Comparison of ENCODE assay signal across 13 cellular contexts in the genomic region with DNA sequence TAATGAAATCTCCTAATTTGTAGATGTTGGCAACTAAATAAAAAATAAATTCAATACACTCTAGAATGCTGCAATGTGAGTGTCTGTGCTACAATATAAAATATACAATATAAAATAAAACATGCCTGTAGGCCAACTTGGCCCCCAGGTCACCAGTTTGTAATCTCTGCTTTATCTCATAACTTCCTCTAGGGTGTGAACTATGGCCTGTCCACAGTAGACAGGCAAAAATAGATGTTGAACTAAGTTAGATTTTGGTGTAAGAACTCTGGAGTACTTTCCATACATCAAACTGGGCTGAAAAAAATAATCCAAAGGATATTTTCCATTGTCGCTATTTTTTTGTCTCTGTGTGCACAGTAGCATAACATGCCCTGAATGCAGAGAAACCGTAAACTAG.
DNase-seq lines count a peak whose midpoint lies in the region; ATAC-seq and TF ChIP-seq lines count a peak whose summit lies in the region.
"Had no signal": no experiment of that assay in that cellular context is flagged by ENCODE, and none has a peak within 500 bp of the region (broad histone marks: within the 10 kb centered on the region; RNA-seq: fewer than 3 reads in every experiment).

No MANE protein-coding gene starts in this region.

- H3K27me3 ChIP-seq in BLaER1 treated with 17β-estradiol and CSF1 and Interleukin-3, amounts not matched to agents 10 nM and 100 nM = no peaks in the 10 kb centered on the region
- no peaks in the 10 kb centered on the region for H3K27me3 ChIP-seq in neural progenitor cell

- H3K79me2 ChIP-seq in neural progenitor cell (ENCODE audit: low read depth) = no peaks in the 10 kb centered on the region

- no peak for TF ChIP-seq CTCF in neural progenitor cell (IDR thresholded peaks at IDR 0.05)

- H3K4me3 ChIP-seq in BLaER1 treated with 17β-estradiol and CSF1 and Interleukin-3, amounts not matched to agents 10 nM and 100 nM = no peak overlapping the region
- H3K4me3 ChIP-seq in SK-N-MC (no peak overlapping the region), neural progenitor cell (no peak overlapping the region)
- H3K4me3 ChIP-seq: GM12878 had no signal

- peak overlapping the region in 8 of 11 experiments; percentile 12 to 54 (median 47); a peak in 13 of 22 replicates for H3K4me2 ChIP-seq in BLaER1 treated with 17β-estradiol and CSF1 and Interleukin-3, amounts not matched to agents 10 nM and 100 nM
- no peak overlapping the region for H3K4me2 ChIP-seq in neural progenitor cell

- peak; percentile 33 for ATAC-seq in left lobe of liver
- ATAC-seq: GM12878 had no signal

- no peaks in the 10 kb centered on the region for H3K9me3 Mint-ChIP-seq in neural progenitor cell
- H3K9me3 Mint-ChIP-seq: H9 had no signal

- POLR2A ChIA-PET in HEK293T (lab: Yijun Ruan, JAX) = no interaction called here

- H3K36me3 Mint-ChIP-seq in neural progenitor cell = no peaks in the 10 kb centered on the region
- H3K36me3 Mint-ChIP-seq: CD4-positive, CD25-positive, alpha-beta regulatory T cell had no signal

- no peak for DNase-seq in SK-N-MC (ENCODE audit: low read depth, low spot score)
- DNase-seq in left lobe of liver (ENCODE audit: low spot score) = no peak
- no peak for DNase-seq in COLO668 (lab: John Stamatoyannopoulos, UW; ENCODE audit: unreplicated experiment)
- DNase-seq in HEK293T (ENCODE audit: extremely low spot score) = no peak
- no peak for DNase-seq in neural progenitor cell (ENCODE audit: low spot score)
- DNase-seq in middle frontal gyrus (ENCODE audit: extremely low spot score, low spot score) = no peak
- DNase-seq: CD4-positive, CD25-positive, alpha-beta regulatory T cell; DMS79; GOT3; H9; KBM-7 had no signal

- peaks cover 0 to 7% (median 0%) of the 10 kb centered on the region in 11 experiments; a peak in 3 of 22 replicates for H3K9me3 ChIP-seq in BLaER1 treated with 17β-estradiol and CSF1 and Interleukin-3, amounts not matched to agents 10 nM and 100 nM (replicated peaks in 1 of 11)
- H3K9me3 ChIP-seq in SK-N-MC (ENCODE audit: low read depth, low read length) (no peaks in the 10 kb centered on the region), neural progenitor cell (ENCODE audit: low read depth) (no peaks in the 10 kb centered on the region)

- no peak overlapping the region for H3K4me3 Mint-ChIP-seq in neural progenitor cell
- H3K4me3 Mint-ChIP-seq: CD4-positive, CD25-positive, alpha-beta regulatory T cell; H9 had no signal

- H3K27me3 Mint-ChIP-seq in neural progenitor cell (ENCODE audit: insufficient read depth, low read depth) = peaks cover 3% of the 10 kb centered on the region

- H3K9ac ChIP-seq in BLaER1 treated with 17β-estradiol and CSF1 and Interleukin-3, amounts not matched to agents 10 nM and 100 nM = no peak overlapping the region
- peak overlapping the region; percentile 78 for H3K9ac ChIP-seq in SK-N-MC (ENCODE audit: insufficient read length)
- no peak overlapping the region for H3K9ac ChIP-seq in neural progenitor cell

- H3K27ac ChIP-seq in BLaER1 treated with 17β-estradiol and CSF1 and Interleukin-3, amounts not matched to agents 10 nM and 100 nM = no peak overlapping the region
- H3K27ac ChIP-seq in SK-N-MC (peak overlapping the region; percentile 97), neural progenitor cell (no peak overlapping the region)

- peaks cover 16% of the 10 kb centered on the region for H3K4me1 Mint-ChIP-seq in neural progenitor cell
- H3K4me1 Mint-ChIP-seq: CD4-positive, CD25-positive, alpha-beta regulatory T cell; H9 had no signal

- no peak overlapping the region for H3K27ac Mint-ChIP-seq in neural progenitor cell
- H3K27ac Mint-ChIP-seq: CD4-positive, CD25-positive, alpha-beta regulatory T cell; H9 had no signal

- no peak overlapping the region for H2AFZ ChIP-seq in neural progenitor cell (replicated peaks)

- H3K36me3 ChIP-seq in BLaER1 treated with 17β-estradiol and CSF1 and Interleukin-3, amounts not matched to agents 10 nM and 100 nM = no peaks in the 10 kb centered on the region
- H3K36me3 ChIP-seq in SK-N-MC (ENCODE audit: insufficient read depth, low read length) (no peaks in the 10 kb centered on the region), neural progenitor cell (no peaks in the 10 kb centered on the region)

- peaks cover 4 to 29% (median 26%) of the 10 kb centered on the region in 10 experiments; a peak in 15 of 20 replicates for H3K4me1 ChIP-seq in BLaER1 treated with 17β-estradiol and CSF1 and Interleukin-3, amounts not matched to agents 10 nM and 100 nM
- peaks cover 4% of the 10 kb centered on the region for H3K4me1 ChIP-seq in neural progenitor cell

- no peaks in the 10 kb centered on the region for H3F3A ChIP-seq in neural progenitor cell (ENCODE audit: low read depth)

- CTCF ChIA-PET in HEK293T (lab: Yijun Ruan, JAX) = no interaction called here

- H4K20me1 ChIP-seq in BLaER1 treated with 17β-estradiol and CSF1 and Interleukin-3, amounts not matched to agents 10 nM and 100 nM = no peaks in the 10 kb centered on the region
- no peaks in the 10 kb centered on the region for H4K20me1 ChIP-seq in neural progenitor cell (ENCODE audit: low read depth)

TF ChIP-seq in HEK293T, 16 proteins besides CTCF, POLR2A, EP300 and RAD21:
- TF ChIP-seq FOXK2 (IDR thresholded peaks at IDR 0.05) (no peak), FOXM1 (IDR thresholded peaks at IDR 0.05; ENCODE audit: borderline replicate concordance) (no peak), FOXA1 (IDR thresholded peaks at IDR 0.05) (no peak), ELF4 (IDR thresholded peaks at IDR 0.05) (no peak), LEF1 (IDR thresholded peaks at IDR 0.05; ENCODE audit: borderline replicate concordance) (no peak), HDGF (IDR thresholded peaks at IDR 0.05; ENCODE audit: borderline replicate concordance) (no peak), CTBP1 (IDR thresholded peaks at IDR 0.05; ENCODE audit: borderline replicate concordance) (no peak), TARDBP (IDR thresholded peaks at IDR 0.05) (no peak), SP1 (IDR thresholded peaks at IDR 0.05) (no peak), SUZ12 (IDR thresholded peaks at IDR 0.05) (no peak), NFRKB (IDR thresholded peaks at IDR 0.05) (no peak), ARNT (IDR thresholded peaks at IDR 0.05) (no peak)
- TF ChIP-seq, protein P1, sequence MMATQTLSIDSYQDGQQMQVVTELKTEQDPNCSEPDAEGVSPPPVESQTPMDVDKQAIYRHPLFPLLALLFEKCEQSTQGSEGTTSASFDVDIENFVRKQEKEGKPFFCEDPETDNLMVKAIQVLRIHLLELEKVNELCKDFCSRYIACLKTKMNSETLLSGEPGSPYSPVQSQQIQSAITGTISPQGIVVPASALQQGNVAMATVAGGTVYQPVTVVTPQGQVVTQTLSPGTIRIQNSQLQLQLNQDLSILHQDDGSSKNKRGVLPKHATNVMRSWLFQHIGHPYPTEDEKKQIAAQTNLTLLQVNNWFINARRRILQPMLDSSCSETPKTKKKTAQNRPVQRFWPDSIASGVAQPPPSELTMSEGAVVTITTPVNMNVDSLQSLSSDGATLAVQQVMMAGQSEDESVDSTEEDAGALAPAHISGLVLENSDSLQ (IDR thresholded peaks at IDR 0.05) = no peak
